Comparison of ENCODE assay signal across 7 cellular contexts in genomic region chr2:52194342-52194741, GRCh38.
"Had no signal": no experiment of that assay in that cellular context is flagged by ENCODE, and none has a peak within 500 bp of the region (broad histone marks: within the 10 kb centered on the region; RNA-seq: fewer than 3 reads in every experiment).

No MANE protein-coding gene starts in this region.

- FAIRE-seq: HepG2, K562 had no signal

- H3K36me3 ChIP-seq: HAP-1 had no signal

- DNase-seq: GM23248, GOT3, H7, KG1 had no signal

- H3K27ac ChIP-seq: GM23248 had no signal

- H2AFZ ChIP-seq: GM23248 had no signal

- H3K9ac ChIP-seq: GM23248 had no signal

- H3K4me3 ChIP-seq: GM23248, HAP-1, K562 had no signal

- H3K4me1 ChIP-seq: HAP-1 had no signal

- ATAC-seq: HepG2, K562 had no signal

- H3K9me3 ChIP-seq: HAP-1 had no signal
